Comparison of ENCODE assay signal across 17 cellular contexts in genomic region chr17:6592193-6592592, GRCh38. TPM values are rescaled to one million over a fixed set of nuclear protein-coding genes. Genes with fewer than 3 reads are reported as not detected.
DNase-seq lines count a peak whose midpoint lies in the region; ATAC-seq and TF ChIP-seq lines count a peak whose summit lies in the region.
"Had no signal": no experiment of that assay in that cellular context is flagged by ENCODE, and none has a peak within 500 bp of the region (broad histone marks: within the 10 kb centered on the region; RNA-seq: fewer than 3 reads in every experiment).

No MANE protein-coding gene starts in this region.

- H3K4me3 ChIP-seq in RWPE2 (ENCODE audit: severe bottlenecking) = no peak overlapping the region
- H3K4me3 ChIP-seq in esophagus muscularis mucosa = no peak overlapping the region
- H3K4me3 ChIP-seq: thyroid gland had no signal

- no peaks in the 10 kb centered on the region for H3K27me3 ChIP-seq in RWPE2 (ENCODE audit: insufficient read depth, poor library complexity, severe bottlenecking)
- no peaks in the 10 kb centered on the region for H3K27me3 ChIP-seq in esophagus muscularis mucosa
- H3K27me3 ChIP-seq: thyroid gland had no signal

- H3K4me1 Mint-ChIP-seq in nephron progenitor cell = no peaks in the 10 kb centered on the region

- H3K27ac ChIP-seq in RWPE2 (ENCODE audit: poor library complexity, severe bottlenecking) (peak overlapping the region; percentile 92), esophagus muscularis mucosa (replicated peaks in 1 of 4) (peak overlapping the region; percentile 33 to 69 (median 62))
- H3K27ac ChIP-seq: thyroid gland had no signal

- DNase-seq in Caki2 (ENCODE audit: low read depth) (peak; percentile 76), RWPE2 (ENCODE audit: low spot score) (no peak), esophagus muscularis mucosa (ENCODE audit: extremely low spot score) (peak; percentile 3), nephron progenitor cell (no peak), NCI-H1048 (lab: John Stamatoyannopoulos, UW) (no peak), activated gamma-delta T cell treated with Interleukin-2 at 50 U/mL for 16 hours (no peak)
- DNase-seq: activated CD4-positive, alpha-beta T cell treated with anti-CD3 and anti-CD28 coated beads, Interleukin-2, amount 50 U/mL, for 4 hours; AML-193; DMS79 treated with DMSO at 0.1 percent for 48 hours; Karpas-422; midbrain; NCI-H1694 treated with DMSO at 0.1 percent for 48 hours; T-helper 9 cell; thyroid gland had no signal

- WGBS in esophagus muscularis mucosa = 92% methylated on average over 6 of the region's 6 CpGs

- no peaks in the 10 kb centered on the region for H3K27me3 Mint-ChIP-seq in nephron progenitor cell (ENCODE audit: low read depth, poor library complexity)

- TF ChIP-seq POLR2A in esophagus muscularis mucosa (IDR thresholded peaks at IDR 0.05; ENCODE audit: low read depth) = no peak

- intact Hi-C loops in esophagus muscularis mucosa (cut with DNase I) = no loop called here

- H3K36me3 ChIP-seq in RWPE2 (ENCODE audit: low read depth) = peaks cover 81% of the 10 kb centered on the region
- H3K36me3 ChIP-seq in esophagus muscularis mucosa = peaks cover 58 to 99% (median 84%) of the 10 kb centered on the region in 4 donors

- TF ChIP-seq CTCF in RWPE2 (IDR thresholded peaks at IDR 0.05; ENCODE audit: poor library complexity, severe bottlenecking) (no peak), esophagus muscularis mucosa (IDR thresholded peaks at IDR 0.05) (no peak), nephron progenitor cell (IDR thresholded peaks at IDR 0.05) (no peak)

- H3K4me1 ChIP-seq in RWPE2 (ENCODE audit: insufficient read depth, poor library complexity, severe bottlenecking) (peaks cover 19% of the 10 kb centered on the region), esophagus muscularis mucosa (peaks cover 0 to 22% (median 5%) of the 10 kb centered on the region in 4 donors)
- H3K4me1 ChIP-seq: thyroid gland had no signal

- TF ChIP-seq EP300 in esophagus muscularis mucosa (IDR thresholded peaks at IDR 0.05) = no peak

- peak overlapping the region; percentile 69 for H3K27ac Mint-ChIP-seq in nephron progenitor cell
- H3K27ac Mint-ChIP-seq: activated T-helper 2 cell treated with anti-CD3 and anti-CD28 coated beads, Interferon-gamma antibody, Interleukin-2, Interleukin-4, amounts not matched to agents 10 μg/mL and 5 μg/mL and 100 μg/mL, durations not matched to agents 14 hours and 24 hours and 36 hours had no signal

- H3K36me3 Mint-ChIP-seq in nephron progenitor cell (ENCODE audit: low read depth) = peaks cover 65% of the 10 kb centered on the region

- in situ Hi-C loops in Caki2 (cut with HindIII; ENCODE audit: low pct_unique_long_range_greater_than_20kb, low sequenced_read_pairs) = no loop called here

- H3K9me3 ChIP-seq in RWPE2 (ENCODE audit: severe bottlenecking) = no peaks in the 10 kb centered on the region
- no peaks in the 10 kb centered on the region for H3K9me3 ChIP-seq in esophagus muscularis mucosa
- H3K9me3 ChIP-seq: thyroid gland had no signal

- ATAC-seq in RWPE2 (ENCODE audit: low read depth) (peak; percentile 20; the same call in 2 of the 3 replicates), HG02852 (IDR thresholded peaks at IDR 0.05; ENCODE audit: unreplicated experiment) (no peak), GM19455 (IDR thresholded peaks at IDR 0.05; ENCODE audit: unreplicated experiment) (no peak)

- H3K9me3 Mint-ChIP-seq in nephron progenitor cell = no peaks in the 10 kb centered on the region
- H3K9me3 Mint-ChIP-seq: activated T-helper 2 cell treated with anti-CD3 and anti-CD28 coated beads, Interferon-gamma antibody, Interleukin-2, Interleukin-4, amounts not matched to agents 10 μg/mL and 5 μg/mL and 100 μg/mL, durations not matched to agents 14 hours and 24 hours and 36 hours had no signal

- no peak overlapping the region for H3K4me3 Mint-ChIP-seq in nephron progenitor cell

RNA-seq across cellular contexts. Expression of gene PITPNM3, which starts 35.8 kb away (rescaled TPM):
- 0.20 and 2.2 TPM in 2 replicates for total RNA-seq in Caki2 (2014; rRNA removed; shearing (Covaris generic); ENCODE audit: low replicate concordance)
- 10 to 100 TPM; 46.5 to 93.2 (median 68.9) TPM for total RNA-seq in esophagus muscularis mucosa

RNA-seq across cellular contexts. Expression of gene KIAA0753, which starts 48.3 kb away (rescaled TPM):
- total RNA-seq in Caki2 (2014; rRNA removed; shearing (Covaris generic); ENCODE audit: low replicate concordance) = 15.8 and 16.8 TPM in 2 replicates
- 10 to 100 TPM; 36.9 to 73.9 (median 46.4) TPM for total RNA-seq in esophagus muscularis mucosa

RNA-seq across cellular contexts. Expression of gene TXNDC17, which starts 48.7 kb away (rescaled TPM):
- 104 and 186 TPM in 2 replicates for total RNA-seq in Caki2 (2014; rRNA removed; shearing (Covaris generic); ENCODE audit: low replicate concordance)
- 100 to 1,000 TPM in 1 of 4 donors, 10 to 100 TPM in 3; 58.5 to 109 (median 74.2) TPM for total RNA-seq in esophagus muscularis mucosa

RNA-seq across cellular contexts. Expression of gene MED31, which starts 59.2 kb away (rescaled TPM):
- total RNA-seq in Caki2 (2014; rRNA removed; shearing (Covaris generic); ENCODE audit: low replicate concordance) = 3.4 and 13.9 TPM in 2 replicates
- 1 to 10 TPM; 4.5 to 8.7 (median 6.9) TPM for total RNA-seq in esophagus muscularis mucosa

RNA-seq across cellular contexts. Expression of gene C17orf100, which starts 59.4 kb away (rescaled TPM):
- total RNA-seq in Caki2 (2014; rRNA removed; shearing (Covaris generic); ENCODE audit: low replicate concordance) = 5.7 and 6.4 TPM in 2 replicates
- total RNA-seq in esophagus muscularis mucosa = 1 to 10 TPM in 1 of 4 donors, under 1 TPM in 3; 0.50 to 1.5 (median 0.84) TPM

Comparison
In these comparisons a context has a peak if more than half of its experiments do, and no peak if none do; other contexts are left out.
1. DNase-seq: peak in Caki2 (single experiment) and esophagus muscularis mucosa (single experiment); none in RWPE2 (single experiment), nephron progenitor cell (single experiment), NCI-H1048 (single experiment) and activated gamma-delta T cell treated with Interleukin-2 at 50 U/mL for 16 hours (single experiment).
2. RNA of gene PITPNM3, which starts 35.8 kb away (total RNA-seq): 46.5 to 93.2 TPM in esophagus muscularis mucosa; 0.20 to 2.2 TPM in Caki2; every median in the first group is over 10 times any median in the second.